In the genomic region with DNA sequence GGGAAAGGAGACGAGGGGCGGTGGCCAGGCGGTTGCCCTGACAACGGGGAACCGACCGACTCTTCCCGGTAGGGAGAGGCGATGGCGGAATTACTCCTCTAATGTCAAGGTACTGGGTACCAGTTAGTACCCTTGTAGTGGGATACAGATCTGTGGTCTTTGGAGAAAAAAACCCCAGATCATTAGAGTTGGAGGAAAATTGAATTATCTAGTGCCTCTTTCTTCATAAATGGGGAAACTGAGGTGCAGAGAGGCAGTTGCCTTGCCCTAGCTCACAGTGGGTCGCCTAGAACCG, we compare ENCODE assay signal across 2 cellular contexts.
TF ChIP-seq lines count a peak whose summit lies in the region.

No MANE protein-coding gene starts in this region.

TF ChIP-seq in K562, 482 proteins besides CTCF, POLR2A, EP300 and RAD21 (continued from another document and continues in another):
- TF ChIP-seq, protein P1, sequence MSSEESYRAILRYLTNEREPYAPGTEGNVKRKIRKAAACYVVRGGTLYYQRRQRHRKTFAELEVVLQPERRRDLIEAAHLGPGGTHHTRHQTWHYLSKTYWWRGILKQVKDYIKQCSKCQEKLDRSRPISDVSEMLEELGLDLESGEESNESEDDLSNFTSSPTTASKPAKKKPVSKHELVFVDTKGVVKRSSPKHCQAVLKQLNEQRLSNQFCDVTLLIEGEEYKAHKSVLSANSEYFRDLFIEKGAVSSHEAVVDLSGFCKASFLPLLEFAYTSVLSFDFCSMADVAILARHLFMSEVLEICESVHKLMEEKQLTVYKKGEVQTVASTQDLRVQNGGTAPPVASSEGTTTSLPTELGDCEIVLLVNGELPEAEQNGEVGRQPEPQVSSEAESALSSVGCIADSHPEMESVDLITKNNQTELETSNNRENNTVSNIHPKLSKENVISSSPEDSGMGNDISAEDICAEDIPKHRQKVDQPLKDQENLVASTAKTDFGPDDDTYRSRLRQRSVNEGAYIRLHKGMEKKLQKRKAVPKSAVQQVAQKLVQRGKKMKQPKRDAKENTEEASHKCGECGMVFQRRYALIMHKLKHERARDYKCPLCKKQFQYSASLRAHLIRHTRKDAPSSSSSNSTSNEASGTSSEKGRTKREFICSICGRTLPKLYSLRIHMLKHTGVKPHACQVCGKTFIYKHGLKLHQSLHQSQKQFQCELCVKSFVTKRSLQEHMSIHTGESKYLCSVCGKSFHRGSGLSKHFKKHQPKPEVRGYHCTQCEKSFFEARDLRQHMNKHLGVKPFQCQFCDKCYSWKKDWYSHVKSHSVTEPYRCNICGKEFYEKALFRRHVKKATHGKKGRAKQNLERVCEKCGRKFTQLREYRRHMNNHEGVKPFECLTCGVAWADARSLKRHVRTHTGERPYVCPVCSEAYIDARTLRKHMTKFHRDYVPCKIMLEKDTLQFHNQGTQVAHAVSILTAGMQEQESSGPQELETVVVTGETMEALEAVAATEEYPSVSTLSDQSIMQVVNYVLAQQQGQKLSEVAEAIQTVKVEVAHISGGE (CRISPR knock-in tag; IDR thresholded peaks at IDR 0.05): peak in 1 of 3 experiments; percentile 16; a peak in 1 of 6 replicates
- TF ChIP-seq, protein P2, sequence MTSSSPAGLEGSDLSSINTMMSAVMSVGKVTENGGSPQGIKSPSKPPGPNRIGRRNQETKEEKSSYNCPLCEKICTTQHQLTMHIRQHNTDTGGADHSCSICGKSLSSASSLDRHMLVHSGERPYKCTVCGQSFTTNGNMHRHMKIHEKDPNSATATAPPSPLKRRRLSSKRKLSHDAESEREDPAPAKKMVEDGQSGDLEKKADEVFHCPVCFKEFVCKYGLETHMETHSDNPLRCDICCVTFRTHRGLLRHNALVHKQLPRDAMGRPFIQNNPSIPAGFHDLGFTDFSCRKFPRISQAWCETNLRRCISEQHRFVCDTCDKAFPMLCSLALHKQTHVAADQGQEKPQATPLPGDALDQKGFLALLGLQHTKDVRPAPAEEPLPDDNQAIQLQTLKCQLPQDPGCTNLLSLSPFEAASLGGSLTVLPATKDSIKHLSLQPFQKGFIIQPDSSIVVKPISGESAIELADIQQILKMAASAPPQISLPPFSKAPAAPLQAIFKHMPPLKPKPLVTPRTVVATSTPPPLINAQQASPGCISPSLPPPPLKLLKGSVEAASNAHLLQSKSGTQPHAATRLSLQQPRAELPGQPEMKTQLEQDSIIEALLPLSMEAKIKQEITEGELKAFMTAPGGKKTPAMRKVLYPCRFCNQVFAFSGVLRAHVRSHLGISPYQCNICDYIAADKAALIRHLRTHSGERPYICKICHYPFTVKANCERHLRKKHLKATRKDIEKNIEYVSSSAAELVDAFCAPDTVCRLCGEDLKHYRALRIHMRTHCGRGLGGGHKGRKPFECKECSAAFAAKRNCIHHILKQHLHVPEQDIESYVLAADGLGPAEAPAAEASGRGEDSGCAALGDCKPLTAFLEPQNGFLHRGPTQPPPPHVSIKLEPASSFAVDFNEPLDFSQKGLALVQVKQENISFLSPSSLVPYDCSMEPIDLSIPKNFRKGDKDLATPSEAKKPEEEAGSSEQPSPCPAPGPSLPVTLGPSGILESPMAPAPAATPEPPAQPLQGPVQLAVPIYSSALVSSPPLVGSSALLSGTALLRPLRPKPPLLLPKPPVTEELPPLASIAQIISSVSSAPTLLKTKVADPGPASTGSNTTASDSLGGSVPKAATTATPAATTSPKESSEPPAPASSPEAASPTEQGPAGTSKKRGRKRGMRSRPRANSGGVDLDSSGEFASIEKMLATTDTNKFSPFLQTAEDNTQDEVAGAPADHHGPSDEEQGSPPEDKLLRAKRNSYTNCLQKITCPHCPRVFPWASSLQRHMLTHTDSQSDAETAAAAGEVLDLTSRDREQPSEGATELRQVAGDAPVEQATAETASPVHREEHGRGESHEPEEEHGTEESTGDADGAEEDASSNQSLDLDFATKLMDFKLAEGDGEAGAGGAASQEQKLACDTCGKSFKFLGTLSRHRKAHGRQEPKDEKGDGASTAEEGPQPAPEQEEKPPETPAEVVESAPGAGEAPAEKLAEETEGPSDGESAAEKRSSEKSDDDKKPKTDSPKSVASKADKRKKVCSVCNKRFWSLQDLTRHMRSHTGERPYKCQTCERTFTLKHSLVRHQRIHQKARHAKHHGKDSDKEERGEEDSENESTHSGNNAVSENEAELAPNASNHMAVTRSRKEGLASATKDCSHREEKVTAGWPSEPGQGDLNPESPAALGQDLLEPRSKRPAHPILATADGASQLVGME (CRISPR knock-in tag; IDR thresholded peaks at IDR 0.05): no peak

TF ChIP-seq in HepG2, 621 proteins besides CTCF, POLR2A, EP300 and RAD21 (continued from another document and continues in another):
- TF ChIP-seq ZNF773 (CRISPR knock-in tag; IDR thresholded peaks at IDR 0.05; ENCODE audit: borderline replicate concordance): no peak
- TF ChIP-seq RFX3 (CRISPR knock-in tag; IDR thresholded peaks at IDR 0.05): peak; percentile 90
- TF ChIP-seq ZNF782 (CRISPR knock-in tag; IDR thresholded peaks at IDR 0.05; ENCODE audit: borderline replicate concordance): no peak
- no peak for TF ChIP-seq RBAK (CRISPR knock-in tag; IDR thresholded peaks at IDR 0.05)
- TF ChIP-seq, protein P3, sequence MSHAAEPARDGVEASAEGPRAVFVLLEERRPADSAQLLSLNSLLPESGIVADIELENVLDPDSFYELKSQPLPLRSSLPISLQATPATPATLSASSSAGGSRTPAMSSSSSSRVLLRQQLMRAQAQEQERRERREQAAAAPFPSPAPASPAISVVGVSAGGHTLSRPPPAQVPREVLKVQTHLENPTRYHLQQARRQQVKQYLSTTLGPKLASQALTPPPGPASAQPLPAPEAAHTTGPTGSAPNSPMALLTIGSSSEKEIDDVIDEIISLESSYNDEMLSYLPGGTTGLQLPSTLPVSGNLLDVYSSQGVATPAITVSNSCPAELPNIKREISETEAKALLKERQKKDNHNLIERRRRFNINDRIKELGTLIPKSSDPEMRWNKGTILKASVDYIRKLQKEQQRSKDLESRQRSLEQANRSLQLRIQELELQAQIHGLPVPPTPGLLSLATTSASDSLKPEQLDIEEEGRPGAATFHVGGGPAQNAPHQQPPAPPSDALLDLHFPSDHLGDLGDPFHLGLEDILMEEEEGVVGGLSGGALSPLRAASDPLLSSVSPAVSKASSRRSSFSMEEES (CRISPR knock-in tag; IDR thresholded peaks at IDR 0.05): no peak
- no peak for TF ChIP-seq ZNF678 (CRISPR knock-in tag; IDR thresholded peaks at IDR 0.05)
- TF ChIP-seq SRSF9 (IDR thresholded peaks at IDR 0.05; ENCODE audit: borderline replicate concordance, insufficient read depth, low read depth, low read length, poor library complexity, severe bottlenecking): no peak
- no peak for TF ChIP-seq ZBTB8A (CRISPR knock-in tag; IDR thresholded peaks at IDR 0.05; ENCODE audit: borderline replicate concordance, low read depth)
- 0 out of 2 replicates have a peak, but pooled peaks have one; percentile 19 for TF ChIP-seq TP53 (CRISPR knock-in tag; conservative IDR thresholded peaks at IDR 0.05)
- TF ChIP-seq ZFY (CRISPR knock-in tag; IDR thresholded peaks at IDR 0.05): no peak
- TF ChIP-seq SIN3A (IDR thresholded peaks at IDR 0.05; ENCODE audit: borderline replicate concordance, low read depth, low read length): peak; percentile 44; the same call in 1 of the 2 replicates
- no peak for TF ChIP-seq NCOA5 (CRISPR knock-in tag; IDR thresholded peaks at IDR 0.05)
- TF ChIP-seq, protein P4, sequence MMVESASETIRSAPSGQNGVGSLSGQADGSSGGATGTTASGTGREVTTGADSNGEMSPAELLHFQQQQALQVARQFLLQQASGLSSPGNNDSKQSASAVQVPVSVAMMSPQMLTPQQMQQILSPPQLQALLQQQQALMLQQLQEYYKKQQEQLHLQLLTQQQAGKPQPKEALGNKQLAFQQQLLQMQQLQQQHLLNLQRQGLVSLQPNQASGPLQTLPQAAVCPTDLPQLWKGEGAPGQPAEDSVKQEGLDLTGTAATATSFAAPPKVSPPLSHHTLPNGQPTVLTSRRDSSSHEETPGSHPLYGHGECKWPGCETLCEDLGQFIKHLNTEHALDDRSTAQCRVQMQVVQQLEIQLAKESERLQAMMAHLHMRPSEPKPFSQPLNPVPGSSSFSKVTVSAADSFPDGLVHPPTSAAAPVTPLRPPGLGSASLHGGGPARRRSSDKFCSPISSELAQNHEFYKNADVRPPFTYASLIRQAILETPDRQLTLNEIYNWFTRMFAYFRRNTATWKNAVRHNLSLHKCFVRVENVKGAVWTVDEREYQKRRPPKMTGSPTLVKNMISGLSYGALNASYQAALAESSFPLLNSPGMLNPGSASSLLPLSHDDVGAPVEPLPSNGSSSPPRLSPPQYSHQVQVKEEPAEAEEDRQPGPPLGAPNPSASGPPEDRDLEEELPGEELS (CRISPR knock-in tag; IDR thresholded peaks at IDR 0.05): 0 out of 2 replicates have a peak, but pooled peaks have one; percentile 33
- no peak for TF ChIP-seq ZNF431 (CRISPR knock-in tag; IDR thresholded peaks at IDR 0.05; ENCODE audit: borderline replicate concordance, low read depth)
- no peak for TF ChIP-seq ZNF225 (CRISPR knock-in tag; IDR thresholded peaks at IDR 0.05)
- TF ChIP-seq, protein P5, sequence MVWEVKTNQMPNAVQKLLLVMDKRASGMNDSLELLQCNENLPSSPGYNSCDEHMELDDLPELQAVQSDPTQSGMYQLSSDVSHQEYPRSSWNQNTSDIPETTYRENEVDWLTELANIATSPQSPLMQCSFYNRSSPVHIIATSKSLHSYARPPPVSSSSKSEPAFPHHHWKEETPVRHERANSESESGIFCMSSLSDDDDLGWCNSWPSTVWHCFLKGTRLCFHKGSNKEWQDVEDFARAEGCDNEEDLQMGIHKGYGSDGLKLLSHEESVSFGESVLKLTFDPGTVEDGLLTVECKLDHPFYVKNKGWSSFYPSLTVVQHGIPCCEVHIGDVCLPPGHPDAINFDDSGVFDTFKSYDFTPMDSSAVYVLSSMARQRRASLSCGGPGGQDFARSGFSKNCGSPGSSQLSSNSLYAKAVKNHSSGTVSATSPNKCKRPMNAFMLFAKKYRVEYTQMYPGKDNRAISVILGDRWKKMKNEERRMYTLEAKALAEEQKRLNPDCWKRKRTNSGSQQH (CRISPR knock-in tag; IDR thresholded peaks at IDR 0.05; ENCODE audit: low read depth): no peak; the same call in 1 of the 2 replicates
- TF ChIP-seq HNRNPH1 (optimal IDR thresholded peaks at IDR 0.05; ENCODE audit: low read depth, low read length): no peak
- TF ChIP-seq, protein P6, sequence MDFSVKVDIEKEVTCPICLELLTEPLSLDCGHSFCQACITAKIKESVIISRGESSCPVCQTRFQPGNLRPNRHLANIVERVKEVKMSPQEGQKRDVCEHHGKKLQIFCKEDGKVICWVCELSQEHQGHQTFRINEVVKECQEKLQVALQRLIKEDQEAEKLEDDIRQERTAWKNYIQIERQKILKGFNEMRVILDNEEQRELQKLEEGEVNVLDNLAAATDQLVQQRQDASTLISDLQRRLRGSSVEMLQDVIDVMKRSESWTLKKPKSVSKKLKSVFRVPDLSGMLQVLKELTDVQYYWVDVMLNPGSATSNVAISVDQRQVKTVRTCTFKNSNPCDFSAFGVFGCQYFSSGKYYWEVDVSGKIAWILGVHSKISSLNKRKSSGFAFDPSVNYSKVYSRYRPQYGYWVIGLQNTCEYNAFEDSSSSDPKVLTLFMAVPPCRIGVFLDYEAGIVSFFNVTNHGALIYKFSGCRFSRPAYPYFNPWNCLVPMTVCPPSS (IDR thresholded peaks at IDR 0.05): no peak
- no peak for TF ChIP-seq ARNT (IDR thresholded peaks at IDR 0.05)
- TF ChIP-seq TCF7 (IDR thresholded peaks at IDR 0.05; ENCODE audit: low read depth): no peak
- TF ChIP-seq, protein P7, sequence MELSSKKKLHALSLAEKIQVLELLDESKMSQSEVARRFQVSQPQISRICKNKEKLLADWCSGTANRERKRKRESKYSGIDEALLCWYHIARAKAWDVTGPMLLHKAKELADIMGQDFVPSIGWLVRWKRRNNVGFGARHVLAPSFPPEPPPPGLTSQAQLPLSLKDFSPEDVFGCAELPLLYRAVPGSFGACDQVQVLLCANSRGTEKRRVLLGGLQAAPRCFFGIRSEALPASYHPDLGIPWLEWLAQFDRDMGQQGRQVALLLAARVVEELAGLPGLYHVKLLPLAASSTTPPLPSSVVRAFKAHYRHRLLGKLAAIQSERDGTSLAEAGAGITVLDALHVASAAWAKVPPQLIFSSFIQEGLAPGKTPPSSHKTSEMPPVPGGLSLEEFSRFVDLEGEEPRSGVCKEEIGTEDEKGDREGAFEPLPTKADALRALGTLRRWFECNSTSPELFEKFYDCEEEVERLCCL (CRISPR knock-in tag; IDR thresholded peaks at IDR 0.05; ENCODE audit: borderline replicate concordance): no peak
- TF ChIP-seq, protein P8, sequence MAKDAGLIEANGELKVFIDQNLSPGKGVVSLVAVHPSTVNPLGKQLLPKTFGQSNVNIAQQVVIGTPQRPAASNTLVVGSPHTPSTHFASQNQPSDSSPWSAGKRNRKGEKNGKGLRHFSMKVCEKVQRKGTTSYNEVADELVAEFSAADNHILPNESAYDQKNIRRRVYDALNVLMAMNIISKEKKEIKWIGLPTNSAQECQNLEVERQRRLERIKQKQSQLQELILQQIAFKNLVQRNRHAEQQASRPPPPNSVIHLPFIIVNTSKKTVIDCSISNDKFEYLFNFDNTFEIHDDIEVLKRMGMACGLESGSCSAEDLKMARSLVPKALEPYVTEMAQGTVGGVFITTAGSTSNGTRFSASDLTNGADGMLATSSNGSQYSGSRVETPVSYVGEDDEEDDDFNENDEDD (CRISPR knock-in tag; IDR thresholded peaks at IDR 0.05; ENCODE audit: borderline replicate concordance): 0 out of 2 replicates have a peak, but pooled peaks have one; percentile 68
- 0 out of 2 replicates have a peak, but pooled peaks have one; percentile 0 for TF ChIP-seq ZMYM4 (CRISPR knock-in tag; IDR thresholded peaks at IDR 0.05)
- no peak for TF ChIP-seq HOXA7 (CRISPR knock-in tag; IDR thresholded peaks at IDR 0.05)
- TF ChIP-seq, protein P9, sequence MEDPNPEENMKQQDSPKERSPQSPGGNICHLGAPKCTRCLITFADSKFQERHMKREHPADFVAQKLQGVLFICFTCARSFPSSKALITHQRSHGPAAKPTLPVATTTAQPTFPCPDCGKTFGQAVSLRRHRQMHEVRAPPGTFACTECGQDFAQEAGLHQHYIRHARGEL (CRISPR knock-in tag; IDR thresholded peaks at IDR 0.05): no peak
- TF ChIP-seq RBM22 (optimal IDR thresholded peaks at IDR 0.05; ENCODE audit: low read length): peak; percentile 59
- TF ChIP-seq ISL2 (CRISPR knock-in tag; IDR thresholded peaks at IDR 0.05): 0 out of 2 replicates have a peak, but pooled peaks have one; percentile 27
- TF ChIP-seq, protein P10, sequence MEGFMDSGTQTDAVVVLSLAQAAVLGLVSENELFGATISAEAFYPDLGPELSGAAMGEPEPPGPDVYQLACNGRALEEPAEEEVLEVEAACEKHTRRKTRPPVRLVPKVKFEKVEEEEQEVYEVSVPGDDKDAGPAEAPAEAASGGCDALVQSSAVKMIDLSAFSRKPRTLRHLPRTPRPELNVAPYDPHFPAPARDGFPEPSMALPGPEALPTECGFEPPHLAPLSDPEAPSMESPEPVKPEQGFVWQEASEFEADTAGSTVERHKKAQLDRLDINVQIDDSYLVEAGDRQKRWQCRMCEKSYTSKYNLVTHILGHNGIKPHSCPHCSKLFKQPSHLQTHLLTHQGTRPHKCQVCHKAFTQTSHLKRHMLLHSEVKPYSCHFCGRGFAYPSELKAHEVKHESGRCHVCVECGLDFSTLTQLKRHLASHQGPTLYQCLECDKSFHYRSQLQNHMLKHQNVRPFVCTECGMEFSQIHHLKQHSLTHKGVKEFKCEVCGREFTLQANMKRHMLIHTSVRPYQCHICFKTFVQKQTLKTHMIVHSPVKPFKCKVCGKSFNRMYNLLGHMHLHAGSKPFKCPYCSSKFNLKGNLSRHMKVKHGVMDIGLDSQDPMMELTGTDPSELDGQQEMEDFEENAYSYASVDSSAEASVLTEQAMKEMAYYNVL (CRISPR knock-in tag; IDR thresholded peaks at IDR 0.05; ENCODE audit: borderline replicate concordance): no peak
- TF ChIP-seq POLR2AphosphoS5 (IDR thresholded peaks at IDR 0.05; ENCODE audit: low read depth, low read length): no peak
- TF ChIP-seq ZKSCAN8 (CRISPR knock-in tag; IDR thresholded peaks at IDR 0.05; ENCODE audit: borderline replicate concordance): no peak
- TF ChIP-seq MXI1 (IDR thresholded peaks at IDR 0.05; ENCODE audit: borderline replicate concordance, low read depth, low read length): peak; percentile 67; the same call in 1 of the 3 replicates
